Comparison of ENCODE assay signal across 16 cellular contexts in the genomic region with DNA sequence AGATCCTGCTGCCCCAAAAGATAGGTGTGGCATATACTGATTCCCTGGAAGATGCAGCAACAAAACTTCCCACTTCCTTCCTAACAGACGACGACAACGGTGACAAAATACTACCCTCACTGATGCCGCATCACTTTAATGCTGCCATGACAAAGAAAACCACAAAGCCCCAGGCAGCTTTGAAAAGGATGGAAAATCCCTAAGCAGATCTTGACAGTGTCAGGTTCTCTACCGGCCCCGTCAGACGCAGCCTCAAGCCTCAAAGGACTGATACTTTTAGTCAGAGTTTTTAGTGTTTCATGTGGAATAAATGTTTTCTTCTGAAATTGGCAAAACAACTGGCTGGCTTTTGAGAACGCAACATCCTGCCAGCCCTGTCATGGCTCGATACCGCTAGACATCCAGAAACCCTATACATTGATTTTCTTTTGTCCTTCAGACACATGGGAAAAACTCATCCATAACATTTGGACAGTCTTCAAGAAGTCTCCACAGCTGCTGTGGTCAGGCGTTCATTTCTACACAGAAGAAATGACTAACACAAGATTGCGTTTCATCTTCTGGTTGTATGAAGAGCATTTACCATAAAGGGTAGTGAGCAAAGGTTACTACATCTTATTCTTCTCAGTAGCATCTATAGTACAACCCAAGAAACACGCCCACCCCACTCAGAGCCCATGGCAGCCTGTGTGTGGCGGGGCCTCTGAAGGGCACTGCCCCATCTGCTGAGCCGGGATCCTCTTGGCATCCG.
DNase-seq lines count a peak whose midpoint lies in the region; ATAC-seq, FAIRE-seq and TF ChIP-seq lines count a peak whose summit lies in the region.
"Had no signal": no experiment of that assay in that cellular context is flagged by ENCODE, and none has a peak within 500 bp of the region (broad histone marks: within the 10 kb centered on the region; RNA-seq: fewer than 3 reads in every experiment).

No MANE protein-coding gene starts in this region.

- no peak overlapping the region for H2AFZ ChIP-seq in GM12878 (ENCODE audit: control insufficient read depth, low read depth, low read length)

- TF ChIP-seq RAD21 in GM12878 (IDR thresholded peaks at IDR 0.05; ENCODE audit: insufficient read depth, low read depth, low read length): no peak

- no peaks in the 10 kb centered on the region for H4K20me1 ChIP-seq in GM12878 (ENCODE audit: control insufficient read depth, insufficient read depth)
- H4K20me1 ChIP-seq: BLaER1 treated with 17β-estradiol and CSF1 and Interleukin-3, amounts not matched to agents 10 nM and 100 nM had no signal

- WGBS in GM12878 (ENCODE audit: insufficient coverage, insufficient replicate concordance, low lambda C conversion rate, missing lambda C conversion rate): 92% methylated on average over 16 of the region's 16 CpGs

- peak overlapping the region; percentile 59 for H3K4me3 Mint-ChIP-seq in activated CD4-positive, alpha-beta T cell treated with anti-CD3 and anti-CD28 coated beads, Interleukin-2, amount 10 ng/mL, durations not matched to agents 24 days and 14 days

- H3K79me2 ChIP-seq in GM12878 (ENCODE audit: control insufficient read depth, insufficient read depth, low read length): no peaks in the 10 kb centered on the region

- peaks cover 0 to 2% of the 10 kb centered on the region in 2 experiments; a peak in 2 of 4 replicates for H3K36me3 ChIP-seq in GM12878 (ENCODE audit: control insufficient read depth in 2 of 2, insufficient read depth in 2 of 2, low read length in 1 of 2)
- no peaks in the 10 kb centered on the region for H3K36me3 ChIP-seq in SJCRH30

- H3K4me2 ChIP-seq in GM12878 (ENCODE audit: control insufficient read depth, insufficient read depth): no peak overlapping the region
- H3K4me2 ChIP-seq: BLaER1 treated with 17β-estradiol and CSF1 and Interleukin-3, amounts not matched to agents 10 nM and 100 nM had no signal

- DNase-seq in activated CD4-positive, alpha-beta T cell treated with anti-CD3 and anti-CD28 coated beads, Interleukin-2, amount 10 ng/mL, durations not matched to agents 24 days and 14 days: peak; percentile 73
- no peak for DNase-seq in activated CD4-positive, alpha-beta T cell treated with anti-CD3 and anti-CD28 coated beads for 1 hour
- DNase-seq in stimulated activated CD4-positive, alpha-beta T cell treated with anti-CD3 and anti-CD28 coated beads, Interleukin-15, amount 100 ng/mL, for 48 hours (ENCODE audit: low read depth in 2 of 2): peak; percentile 13 to 19
- no peak for DNase-seq in stimulated activated CD4-positive, alpha-beta T cell treated with anti-CD3 and anti-CD28 coated beads, Interleukin-4, amount 100 ng/mL, for 1 hour
- DNase-seq in GM12878 (ENCODE audit: low read depth, low spot score): no peak
- DNase-seq in stimulated activated CD4-positive, alpha-beta T cell treated with anti-CD3 and anti-CD28 coated beads, TNF-alpha, amount 100 ng/mL, for 48 hours (ENCODE audit: low read depth in 3 of 3): peak in 2 of 3 donors; percentile 7 to 19
- no peak for DNase-seq in SJCRH30
- DNase-seq in NCI-H69 (lab: John Stamatoyannopoulos, UW): no peak
- DNase-seq: Karpas-422, NCI-H187 treated with DMSO at 0.1 percent for 48 hours, NCI-H446, NCI-H748 treated with DMSO at 0.1 percent for 48 hours, PC-3 had no signal

- no peak for ATAC-seq in GM12878
- ATAC-seq: HepG2, PC-3 had no signal

- RAD21 ChIA-PET in GM12878 (lab: Charles Lee; ENCODE audit: unreplicated experiment): no interaction called here

- H3K27me3 ChIP-seq in GM12878 (replicated peaks in 1 of 2; ENCODE audit: control insufficient read depth in 2 of 2, insufficient read depth in 2 of 2, low read length in 1 of 2) (no peaks in the 10 kb centered on the region), SJCRH30 (no peaks in the 10 kb centered on the region)
- H3K27me3 ChIP-seq: BLaER1 treated with 17β-estradiol and CSF1 and Interleukin-3, amounts not matched to agents 10 nM and 100 nM had no signal

- TF ChIP-seq CTCF in GM12878 (IDR thresholded peaks at IDR 0.05 in 2 of 3, conservative IDR thresholded peaks at IDR 0.05 in 1 of 3; ENCODE audit: control insufficient read depth in 2 of 3, extremely low read depth in 1 of 3, insufficient read depth in 1 of 3, low read depth in 3 of 3, low read length in 3 of 3): no peak

- POLR2A ChIA-PET in GM12878 (lab: Charles Lee): no interaction called here

- H3K27ac ChIP-seq in GM12878 (ENCODE audit: control insufficient read depth, insufficient read depth) (no peak overlapping the region), SJCRH30 (no peak overlapping the region)
- H3K27ac ChIP-seq: BLaER1 treated with 17β-estradiol and CSF1 and Interleukin-3, amounts not matched to agents 10 nM and 100 nM had no signal

- H3K9me3 Mint-ChIP-seq in activated CD4-positive, alpha-beta T cell treated with anti-CD3 and anti-CD28 coated beads, Interleukin-2, amount 10 ng/mL, durations not matched to agents 24 days and 14 days: no peaks in the 10 kb centered on the region

- H3K36me3 Mint-ChIP-seq in activated CD4-positive, alpha-beta T cell treated with anti-CD3 and anti-CD28 coated beads, Interleukin-2, amount 10 ng/mL, durations not matched to agents 24 days and 14 days (ENCODE audit: low read depth): peaks cover 36% of the 10 kb centered on the region

- H3K4me3 ChIP-seq in GM12878 (no peak overlapping the region), SJCRH30 (no peak overlapping the region)
- H3K4me3 ChIP-seq: BLaER1 treated with 17β-estradiol and CSF1 and Interleukin-3, amounts not matched to agents 10 nM and 100 nM had no signal

- intact Hi-C loops in activated CD4-positive, alpha-beta T cell treated with anti-CD3 and anti-CD28 coated beads, Interleukin-2, amount 10 ng/mL, durations not matched to agents 24 days and 14 days (cut with micrococcal nuclease): loop anchor here (1.0 kb wide), 1 partner anchor 61 kb away; the partner anchor contains the start of gene GATB
- intact Hi-C loops in GM12878 (cut with micrococcal nuclease; ENCODE audit: unreplicated experiment): no loop called here

- no TSS peak for BruUV-seq in GM12878 (replicated peaks; lab: Mats Ljungman, UMichigan)

- no peak for FAIRE-seq in GM12878 (lab: Jason Lieb, UNC)
- FAIRE-seq: H54, HepG2 had no signal

- H3K9ac ChIP-seq in GM12878 (ENCODE audit: control insufficient read depth, insufficient read depth, low read length): no peak overlapping the region
- H3K9ac ChIP-seq: BLaER1 treated with 17β-estradiol and CSF1 and Interleukin-3, amounts not matched to agents 10 nM and 100 nM had no signal

- SMC1A ChIA-PET in GM12878 (lab: Charles Lee; ENCODE audit: uncharacterized antibody, unreplicated experiment): no interaction called here

- H3K4me1 Mint-ChIP-seq in activated CD4-positive, alpha-beta T cell treated with anti-CD3 and anti-CD28 coated beads, Interleukin-2, amount 10 ng/mL, durations not matched to agents 24 days and 14 days: peaks cover 10% of the 10 kb centered on the region

- H3K9me3 ChIP-seq in GM12878 (replicated peaks; ENCODE audit: control insufficient read depth, insufficient read depth, low read length) (no peaks in the 10 kb centered on the region), SJCRH30 (replicated peaks) (no peaks in the 10 kb centered on the region)

- no peak for TF ChIP-seq EP300 in GM12878 (IDR thresholded peaks at IDR 0.05; ENCODE audit: borderline replicate concordance in 1 of 2, control insufficient read depth in 1 of 2, low read depth in 2 of 2, low read length in 2 of 2)

- TF ChIP-seq POLR2A in GM12878 (IDR thresholded peaks at IDR 0.05; ENCODE audit: low read depth, low read length): no peak

- peak overlapping the region; percentile 74 for H3K27ac Mint-ChIP-seq in activated CD4-positive, alpha-beta T cell treated with anti-CD3 and anti-CD28 coated beads, Interleukin-2, amount 10 ng/mL, durations not matched to agents 24 days and 14 days

- H3K4me1 ChIP-seq in GM12878 (ENCODE audit: control insufficient read depth, insufficient read depth, low read length) (no peaks in the 10 kb centered on the region), SJCRH30 (no peaks in the 10 kb centered on the region)

- no peaks in the 10 kb centered on the region for H3K27me3 Mint-ChIP-seq in activated CD4-positive, alpha-beta T cell treated with anti-CD3 and anti-CD28 coated beads, Interleukin-2, amount 10 ng/mL, durations not matched to agents 24 days and 14 days

- CTCF ChIA-PET in GM12878 (lab: Yijun Ruan, JAX): no interaction called here

- in situ Hi-C loops in GM12878 (cut with MboI): no loop called here

TF ChIP-seq in GM12878, 131 proteins besides CTCF, POLR2A, EP300 and RAD21:
- TF ChIP-seq RB1 (IDR thresholded peaks at IDR 0.05; ENCODE audit: borderline replicate concordance) (no peak), JUNB (IDR thresholded peaks at IDR 0.05) (peak; percentile 34; the same call in 1 of the 2 replicates)

Comparison
In these comparisons a context has a peak if more than half of its experiments do, and no peak if none do; other contexts are left out.
1. DNase-seq: peak in activated CD4-positive, alpha-beta T cell treated with anti-CD3 and anti-CD28 coated beads, Interleukin-2, amount 10 ng/mL, durations not matched to agents 24 days and 14 days (single experiment), stimulated activated CD4-positive, alpha-beta T cell treated with anti-CD3 and anti-CD28 coated beads, Interleukin-15, amount 100 ng/mL, for 48 hours (2 of 2) and stimulated activated CD4-positive, alpha-beta T cell treated with anti-CD3 and anti-CD28 coated beads, TNF-alpha, amount 100 ng/mL, for 48 hours (2 of 3); none in activated CD4-positive, alpha-beta T cell treated with anti-CD3 and anti-CD28 coated beads for 1 hour (single experiment), stimulated activated CD4-positive, alpha-beta T cell treated with anti-CD3 and anti-CD28 coated beads, Interleukin-4, amount 100 ng/mL, for 1 hour (single experiment), GM12878 (single experiment), SJCRH30 (0 of 2) and NCI-H69 (single experiment).